In the genomic region with DNA sequence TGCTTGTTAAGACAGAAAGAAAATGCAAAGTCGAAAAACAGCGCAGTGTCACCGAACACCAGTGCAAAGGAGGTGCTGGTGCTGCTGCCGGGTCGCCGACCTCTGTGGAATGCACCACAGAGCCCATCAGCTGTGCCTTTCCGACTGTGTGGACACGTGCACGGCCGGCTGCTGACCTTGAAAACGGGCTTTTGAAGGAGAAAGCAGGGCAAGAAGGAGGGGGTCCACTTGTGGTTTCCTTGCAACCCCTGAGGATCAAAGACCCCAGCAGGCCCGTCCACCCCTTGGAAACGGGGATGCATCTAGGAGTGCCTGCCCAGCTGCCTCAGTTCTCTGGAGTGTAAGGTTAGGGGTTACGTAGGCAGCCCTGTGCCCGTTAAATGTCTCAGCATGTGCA, we compare ENCODE assay signal across 19 cellular contexts. TPM values are rescaled to one million over a fixed set of nuclear protein-coding genes. Genes with fewer than 3 reads are reported as not detected.
"Had no signal": no experiment of that assay in that cellular context is flagged by ENCODE, and none has a peak within 500 bp of the region (broad histone marks: within the 10 kb centered on the region; RNA-seq: fewer than 3 reads in every experiment).

No MANE protein-coding gene starts in this region.

- H3K9me3 ChIP-seq: colonic mucosa, ovary, psoas muscle, SJCRH30, thoracic aorta had no signal

- H3K4me3 ChIP-seq: colonic mucosa, ovary, SJCRH30, smooth muscle cell, thoracic aorta had no signal

- H3K27ac Mint-ChIP-seq: activated naive CD4-positive, alpha-beta T cell treated with anti-CD3 and anti-CD28 coated beads, Interleukin-2, amount 50 U/mL, for 72 hours; activated T-cell treated with anti-CD3 and anti-CD28 coated beads, Interleukin-2, amount 50 U/mL, for 24 hours; activated T-helper 17 cell treated with anti-CD3 and anti-CD28 coated beads, Interleukin-2, amount 50 U/mL, for 72 hours; naive B cell; stimulated activated naive B cell treated with anti-CD40 and anti-IgM and Interleukin-4, amounts not matched to agents 10 μg/mL and 1 μg/mL and 100 μg/mL, for 72 hours had no signal

- H3K4me2 ChIP-seq: smooth muscle cell had no signal

- H3K36me3 ChIP-seq: colonic mucosa, ovary, SJCRH30, thoracic aorta had no signal

- H3K36me3 Mint-ChIP-seq: stimulated activated naive B cell treated with anti-CD40 and anti-IgM and Interleukin-4, amounts not matched to agents 10 μg/mL and 1 μg/mL and 100 μg/mL, for 72 hours had no signal

- H3K4me1 Mint-ChIP-seq: central memory CD8-positive, alpha-beta T cell had no signal

- DNase-seq: activated CD4-positive, alpha-beta T cell treated with anti-CD3 and anti-CD28 coated beads for 1 hour; colonic mucosa; kidney glomerular epithelial cell; mesendoderm; naive B cell; psoas muscle; right cardiac atrium; SJCRH30; stimulated activated CD4-positive, alpha-beta T cell treated with anti-CD3 and anti-CD28 coated beads, Interleukin-2, amount 100 ng/mL, for 48 hours; stimulated activated CD8-positive, alpha-beta memory T cell treated with anti-CD3 and anti-CD28 coated beads, Interleukin-4, amount 100 ng/mL, for 48 hours; stimulated activated naive B cell treated with anti-CD40 and anti-IgM and Interleukin-4, amounts not matched to agents 10 μg/mL and 1 μg/mL and 100 μg/mL, for 72 hours had no signal

- H3K4me1 ChIP-seq: SJCRH30 had no signal

- ATAC-seq: activated naive CD4-positive, alpha-beta T cell treated with anti-CD3 and anti-CD28 coated beads, Interleukin-2, amount 50 U/mL, for 72 hours; activated T-helper 17 cell treated with anti-CD3 and anti-CD28 coated beads, Interleukin-2, amount 50 U/mL, for 72 hours; right cardiac atrium; stimulated activated naive B cell treated with anti-CD40 and anti-IgM and Interleukin-4, amounts not matched to agents 10 μg/mL and 1 μg/mL and 100 μg/mL, for 72 hours had no signal

- H3K27ac ChIP-seq: colonic mucosa, epithelial cell of prostate, ovary, psoas muscle, SJCRH30, thoracic aorta had no signal

- H3K4me3 Mint-ChIP-seq: activated T-cell treated with anti-CD3 and anti-CD28 coated beads, Interleukin-2, amount 50 U/mL, for 24 hours; activated T-helper 17 cell treated with anti-CD3 and anti-CD28 coated beads, Interleukin-2, amount 50 U/mL, for 72 hours; central memory CD8-positive, alpha-beta T cell; naive B cell; stimulated activated naive B cell treated with anti-CD40 and anti-IgM and Interleukin-4, amounts not matched to agents 10 μg/mL and 1 μg/mL and 100 μg/mL, for 72 hours had no signal

- H3K9me3 Mint-ChIP-seq: activated naive CD4-positive, alpha-beta T cell treated with anti-CD3 and anti-CD28 coated beads, Interleukin-2, amount 50 U/mL, for 72 hours; activated T-cell treated with anti-CD3 and anti-CD28 coated beads, Interleukin-2, amount 50 U/mL, for 24 hours; activated T-helper 17 cell treated with anti-CD3 and anti-CD28 coated beads, Interleukin-2, amount 50 U/mL, for 72 hours; central memory CD8-positive, alpha-beta T cell; stimulated activated naive B cell treated with anti-CD40 and anti-IgM and Interleukin-4, amounts not matched to agents 10 μg/mL and 1 μg/mL and 100 μg/mL, for 72 hours had no signal

- H3K27me3 ChIP-seq: colonic mucosa, ovary had no signal

RNA-seq across cellular contexts. Expression of a gene that starts 6.2 kb away (rescaled TPM):
- total RNA-seq: activated naive CD4-positive, alpha-beta T cell treated with anti-CD3 and anti-CD28 coated beads, Interleukin-2, amount 50 U/mL, for 72 hours; SJCRH30 had no signal
